Comparison of ENCODE assay signal across 14 cellular contexts in genomic region chr1:201898992-201899391, GRCh38. TPM values are rescaled to one million over a fixed set of nuclear protein-coding genes. Genes with fewer than 3 reads are reported as not detected.
"Had no signal": no experiment of that assay in that cellular context is flagged by ENCODE, and none has a peak within 500 bp of the region (broad histone marks: within the 10 kb centered on the region; RNA-seq: fewer than 3 reads in every experiment).

No MANE protein-coding gene starts in this region.

- H3K27me3 ChIP-seq: cardiac muscle cell, testis had no signal

- H3K9me3 ChIP-seq: testis had no signal

- H3K27ac ChIP-seq: cardiac muscle cell, testis had no signal

- H3K4me3 ChIP-seq: cardiac muscle cell, testis had no signal

- ATAC-seq: activated CD8-positive, alpha-beta memory T cell treated with anti-CD3 and anti-CD28 coated beads, Interleukin-2, amount 10 ng/mL, durations not matched to agents 7 days and 5 days; natural killer cell treated with Interleukin-12 subunit alpha and Interleukin-12 subunit beta and Interleukin-15 and Interleukin-18, amount 100 ng/mL, for 72 hours; stimulated activated naive CD8-positive, alpha-beta T cell treated with anti-CD3 and anti-CD28 coated beads, Interleukin-15, Interleukin-2, amounts not matched to agents 100 U/mL and 50 U/mL, for 24 hours had no signal

- DNase-seq: activated CD4-positive, alpha-beta T cell treated with anti-CD3 and anti-CD28 coated beads for 1 hour; activated CD4-positive, alpha-beta T cell treated with anti-CD3 and anti-CD28 coated beads, Interleukin-2, amount 50 U/mL, for 48 hours; activated CD8-positive, alpha-beta memory T cell treated with anti-CD3 and anti-CD28 coated beads, Interleukin-2, amount 10 ng/mL, durations not matched to agents 7 days and 5 days; activated T-cell treated with anti-CD3 and anti-CD28 coated beads, Interleukin-2, amount 50 U/mL, for 48 hours; hypothalamus; stimulated activated CD4-positive, alpha-beta T cell treated with anti-CD3 and anti-CD28 coated beads, Interleukin-4, amount 100 ng/mL, for 1 hour; stimulated activated CD8-positive, alpha-beta memory T cell treated with anti-CD3 and anti-CD28 coated beads, Interleukin-4, amount 100 ng/mL, for 48 hours; stimulated activated naive CD8-positive, alpha-beta T cell treated with anti-CD3 and anti-CD28 coated beads, Interleukin-15, Interleukin-2, amounts not matched to agents 100 U/mL and 50 U/mL, for 24 hours; T-helper 9 cell; testis had no signal

RNA-seq across cellular contexts. Expression of gene LMOD1, which starts 47.4 kb away (rescaled TPM):
- total RNA-seq: activated CD8-positive, alpha-beta memory T cell treated with anti-CD3 and anti-CD28 coated beads, Interleukin-2, amount 10 ng/mL, durations not matched to agents 7 days and 5 days; lung microvascular endothelial cell; mononuclear cell; natural killer cell treated with Interleukin-12 subunit alpha and Interleukin-12 subunit beta and Interleukin-15 and Interleukin-18, amount 100 ng/mL, for 72 hours had no signal
